9 cellular contexts compared by ENCODE assay signal in the genomic region with DNA sequence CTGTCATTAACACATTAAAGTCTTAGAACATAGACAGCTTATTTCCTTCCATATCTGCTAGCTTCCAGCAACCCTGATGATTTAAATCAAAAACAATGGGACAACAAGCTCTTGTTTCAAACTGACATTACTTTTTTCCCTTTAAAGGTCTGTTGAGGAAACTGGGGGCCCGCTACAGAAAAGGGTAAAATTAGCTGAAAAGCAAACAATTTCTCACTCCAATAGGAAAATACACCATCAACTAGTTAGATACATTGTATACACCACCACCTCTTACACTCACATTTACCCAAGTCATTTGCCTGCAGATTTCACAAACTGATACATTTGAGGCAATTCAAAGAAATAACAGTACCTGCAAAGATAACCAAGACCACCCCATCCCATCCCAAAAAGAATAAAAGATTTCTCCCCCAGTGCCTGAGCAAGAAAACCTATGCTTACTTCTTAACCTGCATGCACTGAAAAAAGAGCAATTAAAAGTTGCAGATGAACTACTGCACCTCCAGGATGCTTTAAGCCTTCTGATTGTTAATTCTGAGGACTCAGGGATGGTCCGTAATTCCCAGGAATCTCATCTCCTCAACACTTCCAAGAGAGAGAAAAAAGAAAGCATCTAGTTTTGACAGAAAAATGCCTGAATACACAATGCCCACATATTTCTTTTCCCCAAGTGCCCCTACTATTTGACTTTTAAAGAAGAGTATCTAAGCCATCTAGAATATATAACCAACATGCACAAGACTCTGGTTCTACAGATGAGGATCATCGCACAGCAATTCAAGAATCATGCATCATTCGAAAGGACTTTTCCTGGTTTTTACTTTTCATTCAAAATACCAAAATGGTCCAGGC. TPM values are rescaled to one million over a fixed set of nuclear protein-coding genes. Genes with fewer than 3 reads are reported as not detected.
DNase-seq lines count a peak whose midpoint lies in the region; ATAC-seq and TF ChIP-seq lines count a peak whose summit lies in the region.
"Had no signal": no experiment of that assay in that cellular context is flagged by ENCODE, and none has a peak within 500 bp of the region (broad histone marks: within the 10 kb centered on the region; RNA-seq: fewer than 3 reads in every experiment).

No MANE protein-coding gene starts in this region.

- DNase-seq in HFF-Myc (ENCODE audit: extremely low read depth, low read depth) (no peak), NCI-H1092 treated with DMSO at 0.1 percent for 48 hours (lab: John Stamatoyannopoulos, UW) (no peak), mesenteric fat pad (ENCODE audit: low spot score) (no peak)
- DNase-seq in stimulated activated naive CD8-positive, alpha-beta T cell treated with anti-CD3 and anti-CD28 coated beads, Interleukin-15, amount 100 ng/mL, for 72 hours = no peak
- DNase-seq in activated naive CD4-positive, alpha-beta T cell (lab: John Stamatoyannopoulos, UW) = no peak

- no peaks in the 10 kb centered on the region for H3K4me1 Mint-ChIP-seq in stimulated activated naive CD8-positive, alpha-beta T cell treated with anti-CD3 and anti-CD28 coated beads, Interleukin-15, amount 100 ng/mL, for 72 hours

- peak overlapping the region in 1 of 2 donors; percentile 93 for H3K4me3 Mint-ChIP-seq in stimulated activated naive CD8-positive, alpha-beta T cell treated with anti-CD3 and anti-CD28 coated beads, Interleukin-15, amount 100 ng/mL, for 72 hours

- TF ChIP-seq CTCF in HFF-Myc (IDR thresholded peaks at IDR 0.05; ENCODE audit: low read depth, low read length, missing control alignments) (no peak), VCaP (conservative IDR thresholded peaks at IDR 0.05) (no peak)

- peak overlapping the region; percentile 88 for H3K9ac ChIP-seq in iPS-18a (ENCODE audit: low read length)

- no peak for ATAC-seq in stimulated activated naive CD8-positive, alpha-beta T cell treated with anti-CD3 and anti-CD28 coated beads, Interleukin-15, amount 100 ng/mL, for 72 hours
- ATAC-seq: HCT116 had no signal

- no peaks in the 10 kb centered on the region for H3K27me3 ChIP-seq in iPS-18a (ENCODE audit: control insufficient read depth, insufficient read depth, low read length)

- H3K9me3 Mint-ChIP-seq in stimulated activated naive CD8-positive, alpha-beta T cell treated with anti-CD3 and anti-CD28 coated beads, Interleukin-15, amount 100 ng/mL, for 72 hours = no peaks in the 10 kb centered on the region

- no peaks in the 10 kb centered on the region for H3K9me3 ChIP-seq in iPS-18a (ENCODE audit: control insufficient read depth, low read depth, low read length)

- no peak overlapping the region for H3K27ac Mint-ChIP-seq in stimulated activated naive CD8-positive, alpha-beta T cell treated with anti-CD3 and anti-CD28 coated beads, Interleukin-15, amount 100 ng/mL, for 72 hours

- H3K36me3 ChIP-seq in iPS-18a (ENCODE audit: control insufficient read depth, low read depth, low read length) = peaks cover 28% of the 10 kb centered on the region

- H3K27me3 Mint-ChIP-seq in stimulated activated naive CD8-positive, alpha-beta T cell treated with anti-CD3 and anti-CD28 coated beads, Interleukin-15, amount 100 ng/mL, for 72 hours = no peaks in the 10 kb centered on the region

- peak overlapping the region; percentile 100 for H3K27ac ChIP-seq in VCaP
- H3K27ac ChIP-seq in iPS-18a (ENCODE audit: low read length) = peak overlapping the region; percentile 86
- peak overlapping the region in 18 of 21 experiments; percentile 57 to 100 (median 97) for H3K27ac ChIP-seq in skin epidermis

- peaks cover 98% of the 10 kb centered on the region for H3K4me1 ChIP-seq in iPS-18a (ENCODE audit: control insufficient read depth, low read depth, low read length)

- H3K4me3 ChIP-seq in HFF-Myc (replicated peaks; ENCODE audit: low read depth, low read length) (peak overlapping the region; percentile 53), iPS-18a (ENCODE audit: low read length) (peak overlapping the region; percentile 33), skin epidermis (no peak overlapping the region)

RNA-seq across cellular contexts. Expression of a gene that starts 5.6 kb away (rescaled TPM):
- 23.1 TPM for total RNA-seq in mesenteric fat pad

Comparison
In these comparisons a context has a peak if more than half of its experiments do, and no peak if none do; other contexts are left out.
1. H3K4me3 ChIP-seq: peak in HFF-Myc (single experiment) and iPS-18a (single experiment); none in skin epidermis (0 of 7).
2. Peak in every context shown above with its lines, with median percentiles within 50 percentile points of each other: H3K27ac ChIP-seq.